Comparison of ENCODE assay signal across 28 cellular contexts in genomic region chr3:39453134-39453533, GRCh38.
DNase-seq lines count a peak whose midpoint lies in the region; ATAC-seq and FAIRE-seq lines count a peak whose summit lies in the region.
"Had no signal": no experiment of that assay in that cellular context is flagged by ENCODE, and none has a peak within 500 bp of the region (broad histone marks: within the 10 kb centered on the region; RNA-seq: fewer than 3 reads in every experiment).

No MANE protein-coding gene starts in this region.

- ATAC-seq in HG02759 (IDR thresholded peaks at IDR 0.05; ENCODE audit: unreplicated experiment): peak; percentile 71
- ATAC-seq in HG03575 (IDR thresholded peaks at IDR 0.05; ENCODE audit: extremely low read depth, insufficient number of reproducible peaks, low FRiP score, unreplicated experiment): peak; percentile 64
- ATAC-seq in stimulated activated naive CD8-positive, alpha-beta T cell treated with anti-CD3 and anti-CD28 coated beads, Interleukin-15, Interleukin-2, amounts not matched to agents 100 U/mL and 50 U/mL, for 24 hours: no peak

- DNase-seq in GM19239 (ENCODE audit: insufficient read length, low spot score) (peak; percentile 22), substantia nigra (lab: John Stamatoyannopoulos, UW) (no peak), ecto neural progenitor cell (ENCODE audit: low spot score) (no peak), activated gamma-delta T cell (lab: John Stamatoyannopoulos, UW) (no peak), pons (ENCODE audit: low spot score) (no peak)
- no peak for DNase-seq in stimulated activated naive CD8-positive, alpha-beta T cell treated with anti-CD3 and anti-CD28 coated beads, Interleukin-15, Interleukin-2, amounts not matched to agents 100 U/mL and 50 U/mL, for 24 hours
- DNase-seq: activated CD4-positive, CD25-positive, alpha-beta regulatory T cell treated with anti-CD3 and anti-CD28 coated beads, Interleukin-2, amount 50 U/mL, for 72 hours; activated CD8-positive, alpha-beta memory T cell treated with anti-CD3 and anti-CD28 coated beads for 24 hours; activated naive CD4-positive, alpha-beta T cell treated with Interleukin-2 at 50 U/mL for 16 hours; activated T-cell treated with anti-CD3 and anti-CD28 coated beads, Interleukin-2, amount 50 U/mL, for 24 hours; amniotic stem cell; CD4-positive, alpha-beta memory T cell; GDM1; H7; kidney; NCI-H1417; NCI-H2107; NCI-H510A; SIG-M5; stimulated activated CD4-positive, alpha-beta T cell treated with anti-CD3 and anti-CD28 coated beads, Interleukin-1b, Interleukin-23, amount 100 ng/mL, for 48 hours; stimulated activated naive CD4-positive, alpha-beta T cell; T-helper 1 cell; tibial artery had no signal

- FAIRE-seq in GM19239 (lab: Jason Lieb, UNC): peak; percentile 81
- FAIRE-seq: bronchial epithelial cell, kidney, TTC549 had no signal

- H3K27ac ChIP-seq in substantia nigra (ENCODE audit: low read depth, low read length, poor library complexity, severe bottlenecking): peak overlapping the region; percentile 61
- H3K27ac ChIP-seq: skin epidermis, tibial artery had no signal
